Comparison of ENCODE assay signal across 14 cellular contexts in genomic region chr11:117734596-117734995, GRCh38.
A peak's percentile ranks its signal among the peaks of the same experiment; 100 is the strongest.
DNase-seq lines count a peak whose midpoint lies in the region; ATAC-seq and TF ChIP-seq lines count a peak whose summit lies in the region.
"Had no signal": no experiment of that assay in that cellular context is flagged by ENCODE, and none has a peak within 500 bp of the region (broad histone marks: within the 10 kb centered on the region; RNA-seq: fewer than 3 reads in every experiment).

No MANE protein-coding gene starts in this region.

- no peaks in the 10 kb centered on the region for H3K36me3 ChIP-seq in upper lobe of right lung
- H3K36me3 ChIP-seq: ovary had no signal

- peaks cover 0 to 5% (median 3%) of the 10 kb centered on the region in 5 experiments for H3K9me3 Mint-ChIP-seq in brain
- peaks cover 0 to 2% (median 0%) of the 10 kb centered on the region in 7 donors for H3K9me3 Mint-ChIP-seq in CD14-positive monocyte
- H3K9me3 Mint-ChIP-seq: activated naive CD4-positive, alpha-beta T cell treated with anti-CD3 and anti-CD28 coated beads, Interleukin-2, amount 10 ng/mL, durations not matched to agents 7 days and 5 days; mesothelial cell of epicardium had no signal

- peaks cover 5% of the 10 kb centered on the region for H3K36me3 Mint-ChIP-seq in brain
- no peaks in the 10 kb centered on the region for H3K36me3 Mint-ChIP-seq in CD14-positive monocyte
- H3K36me3 Mint-ChIP-seq in T-helper 17 cell (ENCODE audit: low read depth) = no peaks in the 10 kb centered on the region
- H3K36me3 Mint-ChIP-seq: activated naive CD4-positive, alpha-beta T cell treated with anti-CD3 and anti-CD28 coated beads, Interleukin-2, amount 10 ng/mL, durations not matched to agents 7 days and 5 days; mesothelial cell of epicardium had no signal

- H3K27me3 Mint-ChIP-seq in brain (peaks cover 3% of the 10 kb centered on the region), CD14-positive monocyte (ENCODE audit: low read depth in 3 of 3) (peaks cover 8 to 15% (median 15%) of the 10 kb centered on the region in 3 donors), T-helper 17 cell (peaks cover 41% of the 10 kb centered on the region)

- H3K27ac Mint-ChIP-seq in brain (peak overlapping the region in 4 of 5 experiments; percentile 2 to 88 (median 68)), CD14-positive monocyte (no peak overlapping the region), T-helper 17 cell (no peak overlapping the region)
- H3K27ac Mint-ChIP-seq: activated naive CD4-positive, alpha-beta T cell treated with anti-CD3 and anti-CD28 coated beads, Interleukin-2, amount 10 ng/mL, durations not matched to agents 7 days and 5 days; mesothelial cell of epicardium had no signal

- H3K9me3 ChIP-seq in upper lobe of right lung (no peaks in the 10 kb centered on the region), T-helper 17 cell (ENCODE audit: control insufficient read depth, low read length, poor library complexity, severe bottlenecking) (no peaks in the 10 kb centered on the region)
- H3K9me3 ChIP-seq: ovary had no signal

- H3K4me3 ChIP-seq in upper lobe of right lung = no peak overlapping the region
- H3K4me3 ChIP-seq: ovary had no signal

- H3K27ac ChIP-seq in upper lobe of right lung = no peak overlapping the region
- H3K27ac ChIP-seq: ovary had no signal

- peak; percentile 25 for DNase-seq in SHP77 treated with DMSO at 0.1 percent for 48 hours (lab: John Stamatoyannopoulos, UW)
- DNase-seq in SHP77 (lab: John Stamatoyannopoulos, UW) = no peak
- DNase-seq in NCI-H2029 (lab: John Stamatoyannopoulos, UW) = peak; percentile 94
- peak; percentile 34 for DNase-seq in upper lobe of right lung
- no peak for DNase-seq in CD14-positive monocyte (ENCODE audit: low spot score)
- DNase-seq in T-helper 17 cell = no peak
- no peak for DNase-seq in NK-92 treated with Interleukin-12 subunit alpha and Interleukin-12 subunit beta, amount 100 ng/mL, for 24 hours (lab: John Stamatoyannopoulos, UW)
- DNase-seq: activated CD8-positive, alpha-beta memory T cell treated with anti-CD3 and anti-CD28 coated beads, Interleukin-2, amount 50 U/mL, for 4 hours; activated naive CD4-positive, alpha-beta T cell treated with anti-CD3 and anti-CD28 coated beads, Interleukin-2, amount 10 ng/mL, durations not matched to agents 7 days and 5 days; islet precursor cell; ovary; small intestine had no signal

- H3K4me3 Mint-ChIP-seq in brain = no peak overlapping the region
- peak overlapping the region in 1 of 2 donors; percentile 69 for H3K4me3 Mint-ChIP-seq in CD14-positive monocyte
- no peak overlapping the region for H3K4me3 Mint-ChIP-seq in T-helper 17 cell
- H3K4me3 Mint-ChIP-seq: activated naive CD4-positive, alpha-beta T cell treated with anti-CD3 and anti-CD28 coated beads, Interleukin-2, amount 10 ng/mL, durations not matched to agents 7 days and 5 days; mesothelial cell of epicardium had no signal

- intact Hi-C loops in upper lobe of right lung (cut with DNase I) (no loop called here), CD14-positive monocyte (cut with micrococcal nuclease) (no loop called here)

- H3K4me1 ChIP-seq in upper lobe of right lung = no peaks in the 10 kb centered on the region

- H3K4me1 Mint-ChIP-seq in brain (peaks cover 88% of the 10 kb centered on the region), CD14-positive monocyte (peaks cover 25% of the 10 kb centered on the region), T-helper 17 cell (peaks cover 2% of the 10 kb centered on the region)
- H3K4me1 Mint-ChIP-seq: activated naive CD4-positive, alpha-beta T cell treated with anti-CD3 and anti-CD28 coated beads, Interleukin-2, amount 10 ng/mL, durations not matched to agents 7 days and 5 days had no signal

- TF ChIP-seq CTCF in brain (conservative IDR thresholded peaks at IDR 0.05) (no peak), upper lobe of right lung (IDR thresholded peaks at IDR 0.05) (no peak), CD14-positive monocyte (IDR thresholded peaks at IDR 0.05) (no peak)

- ATAC-seq in upper lobe of right lung (peak; percentile 30), T-helper 17 cell (no peak)

- H3K27me3 ChIP-seq in upper lobe of right lung = no peaks in the 10 kb centered on the region
- H3K27me3 ChIP-seq: ovary had no signal

Comparison
In these comparisons a context has a peak if more than half of its experiments do, and no peak if none do; other contexts are left out.
1. DNase-seq: peak in SHP77 treated with DMSO at 0.1 percent for 48 hours (single experiment), NCI-H2029 (single experiment) and upper lobe of right lung (single experiment); none in SHP77 (0 of 2), CD14-positive monocyte (single experiment), T-helper 17 cell (0 of 3) and NK-92 treated with Interleukin-12 subunit alpha and Interleukin-12 subunit beta, amount 100 ng/mL, for 24 hours (single experiment).
2. H3K27ac Mint-ChIP-seq: peak in brain (4 of 5); none in CD14-positive monocyte (0 of 7) and T-helper 17 cell (single experiment).